Comparison of ENCODE assay signal across 13 cellular contexts in the genomic region with DNA sequence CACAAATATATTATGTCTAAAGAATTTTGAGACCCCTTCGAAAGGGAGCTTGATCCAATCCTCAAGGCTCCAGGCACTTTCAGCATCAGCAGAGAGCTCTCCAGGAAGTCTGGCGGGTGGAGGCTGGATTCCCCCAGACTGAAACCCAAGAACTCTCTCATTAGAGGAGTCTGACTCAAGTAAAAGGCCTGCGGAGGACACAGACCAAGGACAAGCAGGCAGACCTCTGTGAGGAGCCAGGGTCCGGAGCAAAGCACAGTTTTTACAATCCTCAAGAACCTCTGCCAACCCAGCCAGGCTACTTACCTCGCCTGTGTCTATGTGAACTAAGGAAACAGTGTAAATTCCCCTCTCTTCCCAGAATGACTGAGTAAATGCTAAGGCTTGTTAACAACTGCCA.
DNase-seq lines count a peak whose midpoint lies in the region; ATAC-seq, FAIRE-seq and TF ChIP-seq lines count a peak whose summit lies in the region.
"Had no signal": no experiment of that assay in that cellular context is flagged by ENCODE, and none has a peak within 500 bp of the region (broad histone marks: within the 10 kb centered on the region; RNA-seq: fewer than 3 reads in every experiment).

No MANE protein-coding gene starts in this region.

- peak overlapping the region in 2 of 5 experiments; percentile 0 to 33 for H3K4me3 Mint-ChIP-seq in brain
- H3K4me3 Mint-ChIP-seq: activated T-helper 17 cell treated with anti-CD3 and anti-CD28 coated beads, Interleukin-2, amount 50 U/mL, for 72 hours; IgD-negative memory B cell; T-helper 2 cell treated with Interferon-gamma antibody and Interleukin-4, amounts not matched to agents 5 μg/mL and 100 μg/mL, for 36 hours had no signal

- H3K36me3 ChIP-seq in skeletal muscle satellite cell (ENCODE audit: insufficient read depth, low read length), result peaks cover 21% of the 10 kb centered on the region

- peak overlapping the region; percentile 19 for H3K4me3 ChIP-seq in skeletal muscle satellite cell (ENCODE audit: low read length)

- peak; percentile 79 for FAIRE-seq in GM12892 (lab: Jason Lieb, UNC)
- no peak for FAIRE-seq in GM12891 (lab: Jason Lieb, UNC)

- no peaks in the 10 kb centered on the region for H3K27me3 Mint-ChIP-seq in brain
- H3K27me3 Mint-ChIP-seq: IgD-negative memory B cell had no signal

- in situ Hi-C loops in GM13976 (cut with MboI; ENCODE audit: low sequenced_read_pairs, unreplicated experiment), result no loop called here

- no peak for DNase-seq in GM12892 (ENCODE audit: insufficient read length)
- peak; percentile 27 for DNase-seq in kidney glomerular epithelial cell (lab: John Stamatoyannopoulos, UW)
- DNase-seq in GM13976 (ENCODE audit: low spot score), result no peak
- DNase-seq in GM12891 (ENCODE audit: insufficient read length, low spot score), result no peak
- DNase-seq in stimulated activated CD4-positive, alpha-beta T cell treated with anti-CD3 and anti-CD28 coated beads, Interleukin-4, amount 100 ng/mL, for 1 hour, result no peak
- DNase-seq: erythroblast, NCI-H69 had no signal

- H3K9me3 Mint-ChIP-seq in brain, result peaks cover 0 to 2% (median 0%) of the 10 kb centered on the region in 5 experiments
- H3K9me3 Mint-ChIP-seq: activated T-helper 17 cell treated with anti-CD3 and anti-CD28 coated beads, Interleukin-2, amount 50 U/mL, for 72 hours; IgD-negative memory B cell; T-helper 2 cell treated with Interferon-gamma antibody and Interleukin-4, amounts not matched to agents 5 μg/mL and 100 μg/mL, for 36 hours had no signal

- peak overlapping the region; percentile 61 for H3K4me2 ChIP-seq in skeletal muscle satellite cell (ENCODE audit: low read length)

- TF ChIP-seq POLR2A in GM12892 (IDR thresholded peaks at IDR 0.05; ENCODE audit: low read depth, low read length) (no peak), GM12891 (IDR thresholded peaks at IDR 0.05; ENCODE audit: low read depth, low read length) (no peak)

- no peak for ATAC-seq in HG03135 (IDR thresholded peaks at IDR 0.05; ENCODE audit: unreplicated experiment)
- ATAC-seq: activated T-helper 17 cell treated with anti-CD3 and anti-CD28 coated beads, Interleukin-2, amount 50 U/mL, for 72 hours had no signal

- peaks cover 62% of the 10 kb centered on the region for H3K4me1 Mint-ChIP-seq in brain
- H3K4me1 Mint-ChIP-seq: activated T-helper 17 cell treated with anti-CD3 and anti-CD28 coated beads, Interleukin-2, amount 50 U/mL, for 72 hours; IgD-negative memory B cell had no signal

- peak overlapping the region; percentile 73 for H3K9ac ChIP-seq in skeletal muscle satellite cell (ENCODE audit: low read depth, low read length)

- no peak for TF ChIP-seq CTCF in brain (conservative IDR thresholded peaks at IDR 0.05)
- TF ChIP-seq CTCF in GM13976 (IDR thresholded peaks at IDR 0.05; ENCODE audit: borderline replicate concordance, control extremely low read depth, extremely low read depth, insufficient read depth, missing control alignments), result no peak

- H3K9me3 ChIP-seq in skeletal muscle satellite cell (replicated peaks; ENCODE audit: low read length), result no peaks in the 10 kb centered on the region

- peaks cover 91% of the 10 kb centered on the region for H3K4me1 ChIP-seq in skeletal muscle satellite cell (ENCODE audit: control insufficient read depth, insufficient read depth, low read length)

- no peaks in the 10 kb centered on the region for H3K27me3 ChIP-seq in skeletal muscle satellite cell (ENCODE audit: control insufficient read depth, insufficient read depth, low read length)

- H3K27ac Mint-ChIP-seq in brain, result peak overlapping the region in 4 of 5 experiments; percentile 33 to 73 (median 69)
- H3K27ac Mint-ChIP-seq: activated T-helper 17 cell treated with anti-CD3 and anti-CD28 coated beads, Interleukin-2, amount 50 U/mL, for 72 hours; IgD-negative memory B cell; T-helper 2 cell treated with Interferon-gamma antibody and Interleukin-4, amounts not matched to agents 5 μg/mL and 100 μg/mL, for 36 hours had no signal

- no peaks in the 10 kb centered on the region for H3K36me3 Mint-ChIP-seq in brain
- H3K36me3 Mint-ChIP-seq: IgD-negative memory B cell had no signal

TF ChIP-seq in GM12891, 5 proteins besides CTCF, POLR2A, EP300 and RAD21:
- TF ChIP-seq PAX5 (IDR thresholded peaks at IDR 0.05; ENCODE audit: insufficient read depth, low read length, severe bottlenecking), result no peak
- no peak for TF ChIP-seq POLR2AphosphoS5 (IDR thresholded peaks at IDR 0.05; ENCODE audit: low read depth, low read length)
- TF ChIP-seq TAF1 (IDR thresholded peaks at IDR 0.05; ENCODE audit: low read depth, low read length), result no peak
- TF ChIP-seq SPI1 (IDR thresholded peaks at IDR 0.05; ENCODE audit: low read depth, low read length), result no peak
- TF ChIP-seq POU2F2 (IDR thresholded peaks at IDR 0.05; ENCODE audit: low read depth, low read length), result no peak
